Comparison of ENCODE assay signal across 1 cellular context in genomic region chr2:233064526-233065199, GRCh38.
TF ChIP-seq lines count a peak whose summit lies in the region.

No MANE protein-coding gene starts in this region.

TF ChIP-seq in HepG2, 621 proteins besides CTCF, POLR2A, EP300 and RAD21:
- TF ChIP-seq ATF4 (CRISPR knock-in tag; IDR thresholded peaks at IDR 0.05) (0 out of 4 replicates have a peak, but pooled peaks of 1 of the 2 experiments have one; percentile 7), SP2 (CRISPR knock-in tag; IDR thresholded peaks at IDR 0.05) (no peak)
